In the genomic region with DNA sequence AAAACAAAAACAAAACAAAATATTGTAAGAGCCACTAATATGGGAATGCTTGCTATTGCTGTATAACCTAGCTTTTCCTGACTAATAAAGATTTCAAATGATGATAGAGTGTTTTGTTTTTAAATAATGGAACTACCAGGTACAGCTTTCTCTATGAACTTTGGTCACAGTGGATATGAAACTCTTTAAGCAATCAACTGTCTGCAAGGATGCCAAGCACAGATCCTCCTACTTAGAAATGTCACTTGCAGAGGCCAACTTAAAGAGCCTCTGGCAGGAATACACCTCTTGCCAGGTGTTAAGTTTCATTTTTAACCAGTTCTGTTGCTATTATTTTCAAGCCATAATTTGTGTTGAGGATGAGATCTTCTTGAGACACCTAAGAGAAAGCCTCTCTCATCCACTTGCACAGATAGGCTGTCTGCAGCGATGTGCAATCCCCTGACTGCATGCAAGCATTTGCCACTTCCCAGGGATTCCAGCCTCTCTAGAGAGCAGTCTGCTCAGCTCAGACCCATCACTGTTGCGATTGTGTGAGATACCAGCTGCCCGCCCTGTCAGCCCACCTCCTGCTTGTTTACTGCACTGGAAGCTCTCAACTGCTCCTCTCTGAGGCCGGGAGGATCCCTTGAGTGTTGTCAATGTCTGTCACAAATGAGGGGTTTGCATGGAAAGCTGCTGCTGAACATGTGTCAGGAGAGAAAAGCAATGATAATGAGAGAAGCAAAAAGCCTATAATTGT, we compare ENCODE assay signal across 1 cellular context.
TF ChIP-seq lines count a peak whose summit lies in the region.

No MANE protein-coding gene starts in this region.

TF ChIP-seq in HepG2, 621 proteins besides CTCF, POLR2A, EP300 and RAD21 (continued from another document):
- TF ChIP-seq ZNF512B (CRISPR knock-in tag; IDR thresholded peaks at IDR 0.05; ENCODE audit: borderline replicate concordance) (no peak), TSC22D2 (CRISPR knock-in tag; IDR thresholded peaks at IDR 0.05; ENCODE audit: borderline replicate concordance) (no peak), ELF1 (CRISPR knock-in tag; IDR thresholded peaks at IDR 0.05) (no peak), ZNF576 (CRISPR knock-in tag; IDR thresholded peaks at IDR 0.05) (no peak), NONO (IDR thresholded peaks at IDR 0.05) (no peak), NONO (CRISPR knock-in tag; conservative IDR thresholded peaks at IDR 0.05) (no peak), ZNF234 (CRISPR knock-in tag; conservative IDR thresholded peaks at IDR 0.05) (no peak)
